ENCODE assay signal across 8 cellular contexts in the genomic region with DNA sequence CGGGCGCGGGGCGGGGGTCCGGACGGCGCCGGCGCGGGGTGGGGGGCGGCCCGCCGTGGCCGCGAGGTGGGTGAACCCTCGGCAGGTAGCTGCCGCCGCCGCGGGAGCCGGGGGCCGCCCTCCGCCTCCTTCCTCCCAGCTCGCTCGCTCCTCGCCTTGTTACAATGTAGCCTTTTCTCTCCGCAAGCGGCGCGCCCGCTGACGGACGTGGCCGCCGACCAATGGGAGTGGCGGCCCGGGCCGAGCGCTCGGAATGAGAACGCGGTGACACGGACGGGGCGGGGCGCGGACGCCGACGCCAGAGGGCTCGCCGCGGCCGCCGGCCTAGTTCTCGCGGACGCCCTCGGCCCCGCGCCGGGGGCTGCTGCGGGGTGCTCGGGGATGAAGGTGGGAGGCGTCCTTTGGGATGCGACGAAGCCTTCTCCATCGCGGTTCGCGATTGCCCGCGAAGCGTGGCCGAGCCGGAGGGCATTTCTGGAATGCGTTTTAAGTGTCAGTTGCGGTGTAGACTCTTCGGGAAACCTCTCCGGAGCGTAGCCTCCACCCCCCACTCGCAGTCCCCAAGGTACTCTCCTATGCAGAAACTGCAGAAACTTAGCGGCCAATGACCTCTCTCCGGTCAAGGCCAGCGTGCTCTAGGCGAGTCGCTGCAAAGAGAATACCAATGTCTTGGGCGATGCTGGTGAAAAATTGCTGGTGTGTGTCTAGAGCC. TPM values are rescaled to one million over a fixed set of nuclear protein-coding genes. Genes with fewer than 3 reads are reported as not detected.
DNase-seq lines count a peak whose midpoint lies in the region; ATAC-seq lines count a peak whose summit lies in the region.

No MANE protein-coding gene starts in this region.

- H3K9me3 ChIP-seq in mononuclear cell (ENCODE audit: low read depth, low read length), result no peaks in the 10 kb centered on the region

- H3K27ac ChIP-seq in epithelial cell of prostate, result peak overlapping the region; percentile 94

- peaks cover 5% of the 10 kb centered on the region for H3K36me3 Mint-ChIP-seq in IgD-negative memory B cell

- peaks cover 17% of the 10 kb centered on the region for H3K4me1 ChIP-seq in mononuclear cell (ENCODE audit: insufficient read depth, low read length)

- peak overlapping the region; percentile 73 to 92 (median 80) for H3K27ac Mint-ChIP-seq in IgD-negative memory B cell

- H3K9me3 Mint-ChIP-seq in IgD-negative memory B cell, result no peaks in the 10 kb centered on the region

- H3K27me3 ChIP-seq in mononuclear cell (ENCODE audit: insufficient read depth, low read length), result peaks cover 10% of the 10 kb centered on the region

- peaks cover 4% of the 10 kb centered on the region for H3K27me3 Mint-ChIP-seq in IgD-negative memory B cell

- DNase-seq in DMS114 treated with DMSO at 0.1 percent for 48 hours (lab: John Stamatoyannopoulos, UW; ENCODE audit: unreplicated experiment) (peak; percentile 74), OCI-M1 (lab: John Stamatoyannopoulos, UW) (peak; percentile 95), activated T-cell treated with anti-CD3 and anti-CD28 coated beads for 48 hours (ENCODE audit: low read depth) (peak; percentile 93), epithelial cell of prostate (ENCODE audit: low read depth, low spot score) (peak; percentile 70)
- peak; percentile 85 to 88 for DNase-seq in stimulated activated CD8-positive, alpha-beta memory T cell treated with anti-CD3 and anti-CD28 coated beads, Interleukin-2, amount 100 ng/mL, for 1 hour (ENCODE audit: low read depth in 2 of 2)

- H3K4me3 Mint-ChIP-seq in IgD-negative memory B cell, result peak overlapping the region; percentile 88 to 95 (median 92)

- ATAC-seq in GM21619 (IDR thresholded peaks at IDR 0.05; ENCODE audit: unreplicated experiment), result peak; percentile 97

- peak overlapping the region; percentile 57 for H3K4me3 ChIP-seq in mononuclear cell (ENCODE audit: low read length)

- H3K4me1 Mint-ChIP-seq in IgD-negative memory B cell, result peaks cover 12 to 30% (median 20%) of the 10 kb centered on the region in 3 donors

RNA-seq across cellular contexts. Expression of a gene that starts 0.7 kb away (rescaled TPM):
- 1.4 TPM for polyA plus RNA-seq in IgD-negative memory B cell
- 0.73 TPM for total RNA-seq in mononuclear cell

Comparison
In these comparisons a context has a peak if more than half of its experiments do, and no peak if none do; other contexts are left out.
1. Peak in every context shown above with its lines: DNase-seq, ATAC-seq, H3K4me3 ChIP-seq and H3K27ac ChIP-seq.